In genomic region chr15:78944202-78944625, GRCh38 we compare ENCODE assay signal across 8 cellular contexts. TPM values are rescaled to one million over a fixed set of nuclear protein-coding genes. Genes with fewer than 3 reads are reported as not detected.
DNase-seq lines count a peak whose midpoint lies in the region; ATAC-seq and TF ChIP-seq lines count a peak whose summit lies in the region.

No MANE protein-coding gene starts in this region.

- H3K27me3 Mint-ChIP-seq in activated naive CD4-positive, alpha-beta T cell treated with anti-CD3 and anti-CD28 coated beads, Interleukin-2, amount 50 U/mL, for 24 hours: peaks cover 2% of the 10 kb centered on the region

- H3K4me3 ChIP-seq in breast epithelium: peak overlapping the region; percentile 57 to 94 (median 66)

- H3K27ac Mint-ChIP-seq in activated naive CD4-positive, alpha-beta T cell treated with anti-CD3 and anti-CD28 coated beads, Interleukin-2, amount 50 U/mL, for 24 hours: no peak overlapping the region

- no peaks in the 10 kb centered on the region for H3K36me3 ChIP-seq in breast epithelium

- peak; percentile 14 for ATAC-seq in HG03565 (IDR thresholded peaks at IDR 0.05; ENCODE audit: unreplicated experiment)

- peaks cover 8% of the 10 kb centered on the region for H3K4me1 Mint-ChIP-seq in activated naive CD4-positive, alpha-beta T cell treated with anti-CD3 and anti-CD28 coated beads, Interleukin-2, amount 50 U/mL, for 24 hours

- no peak for TF ChIP-seq POLR2A in breast epithelium (IDR thresholded peaks at IDR 0.05)

- intact Hi-C loops in breast epithelium (cut with DNase I; ENCODE audit: low total_unique reads): no loop called here

- H3K27me3 ChIP-seq in breast epithelium: no peaks in the 10 kb centered on the region

- H3K4me3 Mint-ChIP-seq in activated naive CD4-positive, alpha-beta T cell treated with anti-CD3 and anti-CD28 coated beads, Interleukin-2, amount 50 U/mL, for 24 hours: peak overlapping the region; percentile 66

- no peaks in the 10 kb centered on the region for H3K9me3 Mint-ChIP-seq in activated naive CD4-positive, alpha-beta T cell treated with anti-CD3 and anti-CD28 coated beads, Interleukin-2, amount 50 U/mL, for 24 hours

- H3K4me1 ChIP-seq in breast epithelium: no peaks in the 10 kb centered on the region

- H3K36me3 Mint-ChIP-seq in activated naive CD4-positive, alpha-beta T cell treated with anti-CD3 and anti-CD28 coated beads, Interleukin-2, amount 50 U/mL, for 24 hours: no peaks in the 10 kb centered on the region

- DNase-seq in activated naive CD4-positive, alpha-beta T cell treated with anti-CD3 and anti-CD28 coated beads, Interleukin-2, amount 50 U/mL, for 16 hours: no peak
- DNase-seq in breast epithelium (ENCODE audit: low spot score in 2 of 2) (no peak), midbrain (lab: John Stamatoyannopoulos, UW) (peak; percentile 19), glomerular visceral epithelial cell (ENCODE audit: extremely low spot score) (no peak), SW 1271 (lab: John Stamatoyannopoulos, UW) (no peak), A172 (ENCODE audit: low spot score) (no peak)

- TF ChIP-seq CTCF in breast epithelium (IDR thresholded peaks at IDR 0.05): no peak

- H3K27ac ChIP-seq in breast epithelium: peak overlapping the region; percentile 75 to 82

- no peaks in the 10 kb centered on the region for H3K9me3 ChIP-seq in breast epithelium

RNA-seq across cellular contexts. Expression of gene CTSH, which starts 0.6 kb away (rescaled TPM):
- total RNA-seq in breast epithelium: 100 to 1,000 TPM; 158 to 272 (median 163) TPM
- 52.8 and 58.4 TPM in 2 replicates for total RNA-seq in A172 (2014; rRNA removed; shearing (Covaris generic))
